In genomic region chr11:124081496-124081895, GRCh38 we compare ENCODE assay signal across 30 cellular contexts. TPM values are rescaled to one million over a fixed set of nuclear protein-coding genes. Genes with fewer than 3 reads are reported as not detected.
"Had no signal": no experiment of that assay in that cellular context is flagged by ENCODE, and none has a peak within 500 bp of the region (broad histone marks: within the 10 kb centered on the region; RNA-seq: fewer than 3 reads in every experiment).

No MANE protein-coding gene starts in this region.

- H3K9ac ChIP-seq: SK-N-SH had no signal

- DNase-seq: activated CD4-positive, alpha-beta memory T cell treated with anti-CD3 and anti-CD28 coated beads for 36 hours; activated CD4-positive, alpha-beta T cell treated with anti-CD3 and anti-CD28 coated beads, Interleukin-2, amount 10 ng/mL, durations not matched to agents 7 days and 5 days; activated CD4-positive, CD25-positive, alpha-beta regulatory T cell; activated CD8-positive, alpha-beta memory T cell treated with anti-CD3 and anti-CD28 coated beads for 24 hours; activated gamma-delta T cell treated with Interleukin-2 at 50 U/mL for 16 hours; activated naive CD4-positive, alpha-beta T cell treated with anti-CD3 and anti-CD28 coated beads, Interleukin-2, amount 50 U/mL, for 16 hours; activated naive CD8-positive, alpha-beta T cell treated with anti-CD3 and anti-CD28 coated beads, Interleukin-2, amount 10 ng/mL, durations not matched to agents 7 days and 5 days; activated T-cell treated with anti-CD3 and anti-CD28 coated beads for 4 hours; activated T-cell treated with anti-CD3 and anti-CD28 coated beads, Interleukin-2, amount 50 U/mL, for 72 hours; aorta; Kasumi-1; KBM-7; NCI-H1105 treated with DMSO at 0.1 percent for 48 hours; NCI-H146; NCI-H1930; NCI-H345; NCI-H510A; NCI-H526 treated with DMSO at 0.1 percent for 48 hours; NCI-H82; OCI-M1; Right ventricle myocardium superior; RPMI8226; SJCRH30; SK-N-SH; T-helper 1 cell had no signal

- H3K4me1 ChIP-seq: breast epithelium, SJCRH30 had no signal

- H3K9me3 ChIP-seq: breast epithelium, SJCRH30, SK-N-SH had no signal

- H3K27ac ChIP-seq: breast epithelium, SJCRH30, VCaP had no signal

- H3K9me2 ChIP-seq: SK-N-SH had no signal

- H3K36me3 ChIP-seq: breast epithelium, SJCRH30 had no signal

- H3K4me2 ChIP-seq: SK-N-SH had no signal

- H3K4me3 ChIP-seq: breast epithelium, SJCRH30 had no signal

- H3K27me3 ChIP-seq: SJCRH30 had no signal

- ATAC-seq: activated T-cell treated with anti-CD3 and anti-CD28 coated beads, Interleukin-2, amount 50 U/mL, for 72 hours; Panc1 had no signal

RNA-seq across cellular contexts. Expression of gene OR10G7, which starts 40.4 kb away (rescaled TPM):
- total RNA-seq: activated CD4-positive, alpha-beta memory T cell treated with anti-CD3 and anti-CD28 coated beads for 36 hours; activated CD4-positive, alpha-beta T cell treated with anti-CD3 and anti-CD28 coated beads, Interleukin-2, amount 10 ng/mL, durations not matched to agents 7 days and 5 days; activated naive CD8-positive, alpha-beta T cell treated with anti-CD3 and anti-CD28 coated beads, Interleukin-2, amount 10 ng/mL, durations not matched to agents 7 days and 5 days; activated T-cell treated with anti-CD3 and anti-CD28 coated beads, Interleukin-2, amount 50 U/mL, for 72 hours; activated T-helper 2 cell treated with anti-CD3 and anti-CD28 coated beads, Interferon-gamma antibody, Interleukin-2, Interleukin-4, amounts not matched to agents 10 μg/mL and 5 μg/mL and 100 μg/mL, durations not matched to agents 14 hours and 24 hours and 36 hours; aorta; breast epithelium; Right ventricle myocardium superior; SJCRH30; T-helper 2 cell treated with Interferon-gamma antibody and Interleukin-4, amounts not matched to agents 100 ng/mL and 5 ng/mL, for 36 hours had no signal
- polyA plus RNA-seq: aorta, SK-N-SH had no signal

RNA-seq across cellular contexts. Expression of gene OR10G8, which starts 54.9 kb away (rescaled TPM):
- total RNA-seq: activated CD4-positive, alpha-beta memory T cell treated with anti-CD3 and anti-CD28 coated beads for 36 hours; activated CD4-positive, alpha-beta T cell treated with anti-CD3 and anti-CD28 coated beads, Interleukin-2, amount 10 ng/mL, durations not matched to agents 7 days and 5 days; activated naive CD8-positive, alpha-beta T cell treated with anti-CD3 and anti-CD28 coated beads, Interleukin-2, amount 10 ng/mL, durations not matched to agents 7 days and 5 days; activated T-cell treated with anti-CD3 and anti-CD28 coated beads, Interleukin-2, amount 50 U/mL, for 72 hours; activated T-helper 2 cell treated with anti-CD3 and anti-CD28 coated beads, Interferon-gamma antibody, Interleukin-2, Interleukin-4, amounts not matched to agents 10 μg/mL and 5 μg/mL and 100 μg/mL, durations not matched to agents 14 hours and 24 hours and 36 hours; aorta; breast epithelium; Right ventricle myocardium superior; SJCRH30; T-helper 2 cell treated with Interferon-gamma antibody and Interleukin-4, amounts not matched to agents 100 ng/mL and 5 ng/mL, for 36 hours had no signal
- polyA plus RNA-seq: aorta, SK-N-SH had no signal

RNA-seq across cellular contexts. Expression of gene OR10G9, which starts 58.7 kb away (rescaled TPM):
- total RNA-seq: activated CD4-positive, alpha-beta memory T cell treated with anti-CD3 and anti-CD28 coated beads for 36 hours; activated CD4-positive, alpha-beta T cell treated with anti-CD3 and anti-CD28 coated beads, Interleukin-2, amount 10 ng/mL, durations not matched to agents 7 days and 5 days; activated naive CD8-positive, alpha-beta T cell treated with anti-CD3 and anti-CD28 coated beads, Interleukin-2, amount 10 ng/mL, durations not matched to agents 7 days and 5 days; activated T-cell treated with anti-CD3 and anti-CD28 coated beads, Interleukin-2, amount 50 U/mL, for 72 hours; activated T-helper 2 cell treated with anti-CD3 and anti-CD28 coated beads, Interferon-gamma antibody, Interleukin-2, Interleukin-4, amounts not matched to agents 10 μg/mL and 5 μg/mL and 100 μg/mL, durations not matched to agents 14 hours and 24 hours and 36 hours; aorta; breast epithelium; Right ventricle myocardium superior; SJCRH30; T-helper 2 cell treated with Interferon-gamma antibody and Interleukin-4, amounts not matched to agents 100 ng/mL and 5 ng/mL, for 36 hours had no signal
- polyA plus RNA-seq: aorta, SK-N-SH had no signal
